Comparison of ENCODE assay signal across 16 cellular contexts in genomic region chr9:117826837-117827236, GRCh38.
"Had no signal": no experiment of that assay in that cellular context is flagged by ENCODE, and none has a peak within 500 bp of the region (broad histone marks: within the 10 kb centered on the region; RNA-seq: fewer than 3 reads in every experiment).

No MANE protein-coding gene starts in this region.

- H3K9me3 Mint-ChIP-seq: activated CD4-positive, alpha-beta memory T cell treated with anti-CD3 and anti-CD28 coated beads for 36 hours; activated T-helper 1 cell treated with anti-CD3 and anti-CD28 coated beads, Interleukin-12 subunit alpha, Interleukin-12 subunit beta, Interleukin-2, Interleukin-4 antibody, amounts not matched to agents 30 ng/mL and 10 ng/mL and 1 ng/mL, durations not matched to agents 14 hours and 24 hours and 36 hours; stimulated activated memory B cell treated with anti-CD40 and anti-IgM and Interleukin-4, amounts not matched to agents 10 μg/mL and 1 μg/mL and 100 μg/mL, for 72 hours had no signal

- H3K27me3 ChIP-seq: gastrocnemius medialis, sigmoid colon, tibial artery had no signal

- H3K4me3 Mint-ChIP-seq: activated CD4-positive, alpha-beta memory T cell treated with anti-CD3 and anti-CD28 coated beads for 36 hours; activated T-helper 1 cell treated with anti-CD3 and anti-CD28 coated beads, Interleukin-12 subunit alpha, Interleukin-12 subunit beta, Interleukin-2, Interleukin-4 antibody, amounts not matched to agents 30 ng/mL and 10 ng/mL and 1 ng/mL, durations not matched to agents 14 hours and 24 hours and 36 hours had no signal

- H3K36me3 Mint-ChIP-seq: activated CD4-positive, alpha-beta memory T cell treated with anti-CD3 and anti-CD28 coated beads for 36 hours; naive thymus-derived CD8-positive, alpha-beta T cell; stimulated activated memory B cell treated with anti-CD40 and anti-IgM and Interleukin-4, amounts not matched to agents 10 μg/mL and 1 μg/mL and 100 μg/mL, for 72 hours had no signal

- DNase-seq: activated CD4-positive, alpha-beta memory T cell treated with anti-CD3 and anti-CD28 coated beads for 36 hours; activated CD4-positive, alpha-beta T cell treated with anti-CD3 and anti-CD28 coated beads for 4 hours; activated T-cell treated with anti-CD3 and anti-CD28 coated beads for 4 hours; effector CD8-positive, alpha-beta T cell; gastrocnemius medialis; head of caudate nucleus; left ventricle myocardium superior; naive thymus-derived CD8-positive, alpha-beta T cell; occipital lobe; posterior cingulate gyrus; sigmoid colon; stimulated activated CD4-positive, alpha-beta T cell treated with anti-CD3 and anti-CD28 coated beads, Interleukin-4, amount 100 ng/mL, for 4 hours; tibial artery had no signal

- H3K4me1 ChIP-seq: gastrocnemius medialis, sigmoid colon, tibial artery had no signal

- ATAC-seq: esophagus mucosa, gastrocnemius medialis had no signal

- H3K27ac Mint-ChIP-seq: activated CD4-positive, alpha-beta memory T cell treated with anti-CD3 and anti-CD28 coated beads for 36 hours; activated T-helper 1 cell treated with anti-CD3 and anti-CD28 coated beads, Interleukin-12 subunit alpha, Interleukin-12 subunit beta, Interleukin-2, Interleukin-4 antibody, amounts not matched to agents 30 ng/mL and 10 ng/mL and 1 ng/mL, durations not matched to agents 14 hours and 24 hours and 36 hours had no signal

- H3K27ac ChIP-seq: gastrocnemius medialis, sigmoid colon, tibial artery had no signal

- H3K4me3 ChIP-seq: gastrocnemius medialis, sigmoid colon, tibial artery had no signal
